In the genomic region with DNA sequence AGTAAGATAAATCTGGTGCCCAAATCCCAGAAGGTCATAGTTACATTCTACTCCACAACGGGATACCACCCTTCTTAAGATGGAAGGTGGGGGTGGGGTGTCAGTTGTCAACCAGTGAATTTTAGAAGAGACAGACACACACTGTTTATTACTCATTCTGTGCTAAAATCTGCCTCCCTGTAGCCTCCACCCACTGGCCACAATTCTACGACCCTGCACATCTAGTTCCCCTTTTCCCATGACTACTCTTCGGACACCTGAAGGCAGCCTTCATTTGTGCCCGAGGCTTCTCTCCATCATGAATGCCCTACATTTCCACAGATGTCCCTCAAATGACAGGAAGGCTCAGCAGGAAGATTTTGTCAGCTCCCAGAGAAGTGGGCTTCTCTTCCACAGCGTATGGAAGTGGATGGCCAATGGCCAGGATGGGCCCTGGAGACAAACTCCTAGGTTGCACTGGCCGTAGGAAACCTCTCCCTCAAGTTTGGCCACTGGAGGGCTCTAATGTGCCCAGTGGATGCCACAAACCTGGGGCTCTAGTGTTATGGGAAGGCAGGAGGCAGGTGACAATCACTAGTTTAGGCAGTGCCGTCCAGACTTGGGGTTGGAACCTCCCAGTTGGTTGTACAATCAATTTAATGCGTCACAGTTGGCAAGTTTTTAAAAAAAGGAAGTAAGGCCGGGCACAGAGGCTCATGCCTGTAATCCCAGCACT, we compare ENCODE assay signal across 12 cellular contexts.
DNase-seq lines count a peak whose midpoint lies in the region; ATAC-seq and TF ChIP-seq lines count a peak whose summit lies in the region.
"Had no signal": no experiment of that assay in that cellular context is flagged by ENCODE, and none has a peak within 500 bp of the region (broad histone marks: within the 10 kb centered on the region; RNA-seq: fewer than 3 reads in every experiment).

No MANE protein-coding gene starts in this region.

- DNase-seq in SIG-M5 treated with dmso at 0.1 percent for 504 hours (lab: John Stamatoyannopoulos, UW; ENCODE audit: unreplicated experiment) (peak; percentile 18), SIG-M5 (lab: John Stamatoyannopoulos, UW) (no peak), NOMO-1 treated with DMSO at 0.1 percent for 48 hours (lab: John Stamatoyannopoulos, UW; ENCODE audit: unreplicated experiment) (peak; percentile 56), cerebellar cortex (ENCODE audit: low spot score) (peak; percentile 3), retinal pigment epithelial cell (ENCODE audit: low read depth) (no peak)
- DNase-seq in activated CD8-positive, alpha-beta memory T cell treated with anti-CD3 and anti-CD28 coated beads, Interleukin-2, amount 50 U/mL, for 4 hours, result no peak
- DNase-seq: activated CD8-positive, alpha-beta memory T cell treated with anti-CD3 and anti-CD28 coated beads, Interleukin-2, amount 10 ng/mL, durations not matched to agents 7 days and 5 days; NCI-H2107; small intestine; stimulated activated naive CD4-positive, alpha-beta T cell treated with Interleukin-2 at 50 U/mL for 16 hours had no signal

- TF ChIP-seq CTCF in retinal pigment epithelial cell (conservative IDR thresholded peaks at IDR 0.05; ENCODE audit: low read depth, low read length), result peak; percentile 18

- no peak overlapping the region for H3K4me3 ChIP-seq in retinal pigment epithelial cell (ENCODE audit: low read length)

- ATAC-seq in HG03159 (IDR thresholded peaks at IDR 0.05; ENCODE audit: unreplicated experiment), result no peak
- no peak for ATAC-seq in HG03025 (IDR thresholded peaks at IDR 0.05; ENCODE audit: low FRiP score, unreplicated experiment)
- ATAC-seq: activated CD8-positive, alpha-beta memory T cell treated with anti-CD3 and anti-CD28 coated beads, Interleukin-2, amount 10 ng/mL, durations not matched to agents 7 days and 5 days had no signal

Comparison
In these comparisons a context has a peak if more than half of its experiments do, and no peak if none do; other contexts are left out.
1. DNase-seq: peak in SIG-M5 treated with dmso at 0.1 percent for 504 hours (single experiment), NOMO-1 treated with DMSO at 0.1 percent for 48 hours (single experiment) and cerebellar cortex (single experiment); none in SIG-M5 (single experiment), retinal pigment epithelial cell (single experiment) and activated CD8-positive, alpha-beta memory T cell treated with anti-CD3 and anti-CD28 coated beads, Interleukin-2, amount 50 U/mL, for 4 hours (single experiment).